7 cellular contexts compared by ENCODE assay signal in the genomic region with DNA sequence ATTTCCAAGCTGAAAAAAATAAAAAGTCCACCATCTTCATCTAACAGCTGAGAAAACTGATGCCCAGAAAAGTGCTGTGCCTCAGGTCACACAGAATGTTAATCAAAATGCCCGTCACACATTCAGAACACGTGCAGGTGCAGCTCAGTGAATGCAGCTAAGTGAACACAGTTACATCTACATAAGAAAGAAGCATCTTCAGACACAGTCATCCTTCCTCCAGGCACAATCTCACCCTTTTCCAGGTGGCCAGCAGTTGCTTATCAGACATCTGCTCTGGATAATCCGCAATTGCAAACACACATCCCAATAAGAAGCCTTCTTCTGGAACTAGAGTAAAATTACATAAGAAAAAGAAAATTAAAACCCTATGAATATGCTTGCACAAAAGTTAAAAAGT.
"Had no signal": no experiment of that assay in that cellular context is flagged by ENCODE, and none has a peak within 500 bp of the region (broad histone marks: within the 10 kb centered on the region; RNA-seq: fewer than 3 reads in every experiment).

No MANE protein-coding gene starts in this region.

- ATAC-seq: HepG2 had no signal

- H3K9me3 Mint-ChIP-seq: IgD-negative memory B cell had no signal

- H3K27ac Mint-ChIP-seq: IgD-negative memory B cell had no signal

- H3K4me1 Mint-ChIP-seq: IgD-negative memory B cell had no signal

- H3K4me3 Mint-ChIP-seq: IgD-negative memory B cell had no signal

- H3K4me3 ChIP-seq: GM23248 had no signal

- H3K27me3 Mint-ChIP-seq: IgD-negative memory B cell had no signal

- DNase-seq: GM23248, GOT3, H7, HCEC 1CT, KBM-7 had no signal
